In genomic region chr3:134330895-134331810, GRCh38 we compare ENCODE assay signal across 10 cellular contexts. TPM values are rescaled to one million over a fixed set of nuclear protein-coding genes. Genes with fewer than 3 reads are reported as not detected.
A peak's percentile ranks its signal among the peaks of the same experiment; 100 is the strongest.
DNase-seq lines count a peak whose midpoint lies in the region; ATAC-seq and TF ChIP-seq lines count a peak whose summit lies in the region.
"Had no signal": no experiment of that assay in that cellular context is flagged by ENCODE, and none has a peak within 500 bp of the region (broad histone marks: within the 10 kb centered on the region; RNA-seq: fewer than 3 reads in every experiment).

No MANE protein-coding gene starts in this region.

- no peaks in the 10 kb centered on the region for H3K27me3 ChIP-seq in mammary epithelial cell (ENCODE audit: insufficient read depth, low read length)
- H3K27me3 ChIP-seq in layer of hippocampus (ENCODE audit: control insufficient read depth, insufficient read depth, low read length): no peaks in the 10 kb centered on the region
- no peaks in the 10 kb centered on the region for H3K27me3 ChIP-seq in thoracic aorta (replicated peaks; ENCODE audit: insufficient read depth)

- ATAC-seq in thoracic aorta (ENCODE audit: insufficient number of reproducible peaks, low FRiP score, low read depth): peak; percentile 58
- ATAC-seq in activated CD4-positive, CD25-positive, alpha-beta regulatory T cell treated with anti-CD3 and anti-CD28 coated beads, Interleukin-2, amount 50 U/mL, for 24 hours: no peak

- H3K9ac ChIP-seq in mammary epithelial cell (ENCODE audit: insufficient read depth, low read length): no peak overlapping the region

- H3K27ac ChIP-seq in mammary epithelial cell (ENCODE audit: insufficient read depth, low read depth, low read length): peak overlapping the region; percentile 59
- H3K27ac ChIP-seq in layer of hippocampus (ENCODE audit: low read depth, low read length): peak overlapping the region; percentile 60
- H3K27ac ChIP-seq in thoracic aorta: peak overlapping the region; percentile 76 to 87

- H3K36me3 ChIP-seq in mammary epithelial cell (ENCODE audit: insufficient read depth, low read length) (no peaks in the 10 kb centered on the region), thoracic aorta (no peaks in the 10 kb centered on the region)

- no peaks in the 10 kb centered on the region for H4K20me1 ChIP-seq in mammary epithelial cell (ENCODE audit: insufficient read depth, low read length)

- H3K79me2 ChIP-seq in mammary epithelial cell (ENCODE audit: insufficient read depth, low read length): no peaks in the 10 kb centered on the region

- H3K4me1 ChIP-seq in mammary epithelial cell (ENCODE audit: insufficient read depth, low read length) (peaks cover 85% of the 10 kb centered on the region), thoracic aorta (ENCODE audit: control insufficient read depth in 1 of 2, low read depth in 2 of 2) (peaks cover 67 to 85% of the 10 kb centered on the region in 2 donors)

- H3K4me3 ChIP-seq in mammary epithelial cell (replicated peaks in 1 of 3; ENCODE audit: insufficient read depth in 1 of 3, low read depth in 2 of 3, low read length in 3 of 3) (peak overlapping the region in 1 of 3 experiments; percentile 15), thoracic aorta (no peak overlapping the region)

- peak overlapping the region; percentile 57 for H3K4me2 ChIP-seq in mammary epithelial cell (ENCODE audit: insufficient read depth, low read depth, low read length)

- in situ Hi-C loops in mammary epithelial cell (cut with MboI; ENCODE audit: low sequenced_read_pairs in 2 of 2): no loop called here

- peak overlapping the region; percentile 19 for H2AFZ ChIP-seq in mammary epithelial cell (ENCODE audit: low read depth, low read length)

- no peaks in the 10 kb centered on the region for H3K9me3 ChIP-seq in mammary epithelial cell (replicated peaks; ENCODE audit: insufficient read depth, low read length)
- H3K9me3 ChIP-seq in thoracic aorta: no peaks in the 10 kb centered on the region

- WGBS in mammary epithelial cell (ENCODE audit: low coverage, missing lambda C conversion rate): 36% methylated on average over 5 of the region's 6 CpGs

- dilution Hi-C loops in mammary epithelial cell (cut with HindIII; ENCODE audit: low sequenced_read_pairs): no loop called here

- intact Hi-C loops in mammary epithelial cell (cut with micrococcal nuclease): no loop called here

- CTCF ChIA-PET in mammary epithelial cell (lab: Charles Lee; ENCODE audit: low non-redundant PET): no interaction called here

- TF ChIP-seq CTCF in mammary epithelial cell (conservative IDR thresholded peaks at IDR 0.05 in 1 of 2, IDR thresholded peaks at IDR 0.05 in 1 of 2; ENCODE audit: extremely low read depth in 1 of 2, insufficient read depth in 1 of 2, low read depth in 1 of 2, low read length in 2 of 2) (no peak), thoracic aorta (IDR thresholded peaks at IDR 0.05) (no peak)

- peak; percentile 50 for DNase-seq in HT1080 (ENCODE audit: low read depth)
- peak; percentile 54 for DNase-seq in mammary epithelial cell
- no peak for DNase-seq in thoracic aorta (ENCODE audit: low spot score)
- DNase-seq in COLO829 (ENCODE audit: low spot score): no peak
- no peak for DNase-seq in activated naive CD4-positive, alpha-beta T cell treated with Interleukin-2 at 50 U/mL for 16 hours
- no peak for DNase-seq in NCI-H748 treated with DMSO at 0.1 percent for 48 hours (lab: John Stamatoyannopoulos, UW)
- DNase-seq: activated naive CD4-positive, alpha-beta T cell had no signal

- TSS peak; percentile 27 for BruUV-seq in mammary epithelial cell (replicated peaks; lab: Mats Ljungman, UMichigan)

RNA-seq across cellular contexts. Expression of gene AMOTL2, which starts 43.1 kb away (rescaled TPM):
- 197 and 213 TPM in 2 replicates for total RNA-seq in HT1080 (2014; rRNA removed; shearing (Covaris generic))
- 165 and 175 TPM in 2 replicates for polyA plus RNA-seq in HT1080 (2015; cell fraction: cytosol; rRNA removed)
- polyA plus RNA-seq in HT1080 (2015; cell fraction: nucleus; rRNA removed): 320 and 337 TPM in 2 replicates
- total RNA-seq in mammary epithelial cell (100 to 1,000 TPM; 116 to 144 TPM), thoracic aorta (100 to 1,000 TPM in 1 of 2 donors, 10 to 100 TPM in 1; 62.4 to 161 TPM)
- polyA plus RNA-seq in mammary epithelial cell: 47.5 TPM
- 86.1 TPM for polyA minus RNA-seq in mammary epithelial cell
- total RNA-seq: T-helper 1 cell treated with Interleukin-12 subunit alpha and Interleukin-12 subunit beta and Interleukin-4 antibody, amounts not matched to agents 30 ng/mL and 1 ng/mL, for 36 hours had no signal

Comparison
In these comparisons a context has a peak if more than half of its experiments do, and no peak if none do; other contexts are left out.
1. DNase-seq: peak in HT1080 (single experiment) and mammary epithelial cell (single experiment); none in thoracic aorta (single experiment), COLO829 (single experiment), activated naive CD4-positive, alpha-beta T cell treated with Interleukin-2 at 50 U/mL for 16 hours (single experiment) and NCI-H748 treated with DMSO at 0.1 percent for 48 hours (single experiment).
2. Peak in every context shown above with its lines, with median percentiles within 50 percentile points of each other: H3K27ac ChIP-seq.